In genomic region chr14:67524152-67524963, GRCh38 we compare ENCODE assay signal across 14 cellular contexts. TPM values are rescaled to one million over a fixed set of nuclear protein-coding genes. Genes with fewer than 3 reads are reported as not detected.
DNase-seq lines count a peak whose midpoint lies in the region; FAIRE-seq and TF ChIP-seq lines count a peak whose summit lies in the region.
"Had no signal": no experiment of that assay in that cellular context is flagged by ENCODE, and none has a peak within 500 bp of the region (broad histone marks: within the 10 kb centered on the region; RNA-seq: fewer than 3 reads in every experiment).

No MANE protein-coding gene starts in this region.

- H3K9me3 ChIP-seq in BLaER1 = no peaks in the 10 kb centered on the region
- no peaks in the 10 kb centered on the region for H3K9me3 ChIP-seq in MG63

- H3K36me3 Mint-ChIP-seq in osteocyte (ENCODE audit: unreplicated experiment) = no peaks in the 10 kb centered on the region
- H3K36me3 Mint-ChIP-seq: activated naive CD4-positive, alpha-beta T cell treated with anti-CD3 and anti-CD28 coated beads, Interleukin-2, amount 50 U/mL, for 24 hours had no signal

- H3K27me3 ChIP-seq in BLaER1 (no peaks in the 10 kb centered on the region), MG63 (no peaks in the 10 kb centered on the region)

- no peaks in the 10 kb centered on the region for H3K36me3 ChIP-seq in BLaER1
- no peaks in the 10 kb centered on the region for H3K36me3 ChIP-seq in MG63

- DNase-seq in ELR (ENCODE audit: low read depth) (peak; percentile 37), RPMI8226 (peak; percentile 70), iris pigment epithelial cell (ENCODE audit: low read depth) (peak; percentile 18), osteocyte (ENCODE audit: extremely low spot score, unreplicated experiment) (no peak), MG63 (no peak), kidney glomerular epithelial cell (lab: John Stamatoyannopoulos, UW) (no peak), D721Med (ENCODE audit: insufficient read length, low spot score) (no peak)
- DNase-seq: activated CD4-positive, alpha-beta T cell treated with anti-CD3 and anti-CD28 coated beads for 4 hours; GM23248; NCI-H1930; NCI-H526 treated with DMSO at 0.1 percent for 48 hours; stimulated activated naive CD8-positive, alpha-beta T cell treated with anti-CD3 and anti-CD28 coated beads, Interleukin-15, amount 100 ng/mL, for 72 hours had no signal

- H3K4me3 ChIP-seq in BLaER1 (no peak overlapping the region), MG63 (no peak overlapping the region)
- H3K4me3 ChIP-seq: GM23248 had no signal

- no peaks in the 10 kb centered on the region for H3K9me3 Mint-ChIP-seq in osteocyte (ENCODE audit: unreplicated experiment)
- H3K9me3 Mint-ChIP-seq: activated naive CD4-positive, alpha-beta T cell treated with anti-CD3 and anti-CD28 coated beads, Interleukin-2, amount 50 U/mL, for 24 hours; stimulated activated naive CD8-positive, alpha-beta T cell treated with anti-CD3 and anti-CD28 coated beads, Interleukin-15, amount 100 ng/mL, for 72 hours had no signal

- H4K20me1 ChIP-seq in BLaER1 = no peaks in the 10 kb centered on the region

- no peak overlapping the region for H3K9ac ChIP-seq in BLaER1
- H3K9ac ChIP-seq: GM23248 had no signal

- H3K4me3 Mint-ChIP-seq in osteocyte (ENCODE audit: unreplicated experiment) = no peak overlapping the region
- H3K4me3 Mint-ChIP-seq: activated naive CD4-positive, alpha-beta T cell treated with anti-CD3 and anti-CD28 coated beads, Interleukin-2, amount 50 U/mL, for 24 hours; stimulated activated naive CD8-positive, alpha-beta T cell treated with anti-CD3 and anti-CD28 coated beads, Interleukin-15, amount 100 ng/mL, for 72 hours had no signal

- H3K27me3 Mint-ChIP-seq in osteocyte (ENCODE audit: unreplicated experiment) = peaks cover 67% of the 10 kb centered on the region

- no peak for TF ChIP-seq CTCF in osteocyte (IDR thresholded peaks at IDR 0.05)
- no peak for TF ChIP-seq CTCF in D721Med (IDR thresholded peaks at IDR 0.05; ENCODE audit: insufficient read depth, missing control alignments)

- H3K4me1 Mint-ChIP-seq in osteocyte (ENCODE audit: unreplicated experiment) = no peaks in the 10 kb centered on the region
- H3K4me1 Mint-ChIP-seq: activated naive CD4-positive, alpha-beta T cell treated with anti-CD3 and anti-CD28 coated beads, Interleukin-2, amount 50 U/mL, for 24 hours had no signal

- H3K4me1 ChIP-seq in BLaER1 = peaks cover 8% of the 10 kb centered on the region

- no peak overlapping the region for H3K27ac ChIP-seq in BLaER1
- H3K27ac ChIP-seq: GM23248 had no signal

- no peak overlapping the region for H3K27ac Mint-ChIP-seq in osteocyte (ENCODE audit: unreplicated experiment)
- H3K27ac Mint-ChIP-seq: activated naive CD4-positive, alpha-beta T cell treated with anti-CD3 and anti-CD28 coated beads, Interleukin-2, amount 50 U/mL, for 24 hours; stimulated activated naive CD8-positive, alpha-beta T cell treated with anti-CD3 and anti-CD28 coated beads, Interleukin-15, amount 100 ng/mL, for 72 hours had no signal

- peak overlapping the region; percentile 10; the same call in 1 of the 2 replicates for H3K4me2 ChIP-seq in BLaER1

- no peak for FAIRE-seq in D721Med (lab: Jason Lieb, UNC)

RNA-seq across cellular contexts. Expression of gene PLEKHH1, which starts 8.7 kb away (rescaled TPM):
- total RNA-seq in osteocyte = 0.50 and 1.0 TPM in 2 replicates
- total RNA-seq in MG63 (2014; rRNA removed; shearing (Covaris generic); ENCODE audit: low replicate concordance) = 0.07 and 0.47 TPM in 2 replicates

RNA-seq across cellular contexts. Expression of gene TMEM229B, which starts 35.8 kb away (rescaled TPM):
- 0.37 and 0.51 TPM in 2 replicates for total RNA-seq in osteocyte
- total RNA-seq in MG63 (2014; rRNA removed; shearing (Covaris generic); ENCODE audit: low replicate concordance) = 5.9 TPM in 1 of 2 replicates, not detected in the other

Comparison
In these comparisons a context has a peak if more than half of its experiments do, and no peak if none do; other contexts are left out.
1. DNase-seq: peak in ELR (single experiment), RPMI8226 (single experiment) and iris pigment epithelial cell (single experiment); none in osteocyte (single experiment), MG63 (single experiment), kidney glomerular epithelial cell (single experiment) and D721Med (single experiment).